ENCODE assay signal across 8 cellular contexts in the genomic region with DNA sequence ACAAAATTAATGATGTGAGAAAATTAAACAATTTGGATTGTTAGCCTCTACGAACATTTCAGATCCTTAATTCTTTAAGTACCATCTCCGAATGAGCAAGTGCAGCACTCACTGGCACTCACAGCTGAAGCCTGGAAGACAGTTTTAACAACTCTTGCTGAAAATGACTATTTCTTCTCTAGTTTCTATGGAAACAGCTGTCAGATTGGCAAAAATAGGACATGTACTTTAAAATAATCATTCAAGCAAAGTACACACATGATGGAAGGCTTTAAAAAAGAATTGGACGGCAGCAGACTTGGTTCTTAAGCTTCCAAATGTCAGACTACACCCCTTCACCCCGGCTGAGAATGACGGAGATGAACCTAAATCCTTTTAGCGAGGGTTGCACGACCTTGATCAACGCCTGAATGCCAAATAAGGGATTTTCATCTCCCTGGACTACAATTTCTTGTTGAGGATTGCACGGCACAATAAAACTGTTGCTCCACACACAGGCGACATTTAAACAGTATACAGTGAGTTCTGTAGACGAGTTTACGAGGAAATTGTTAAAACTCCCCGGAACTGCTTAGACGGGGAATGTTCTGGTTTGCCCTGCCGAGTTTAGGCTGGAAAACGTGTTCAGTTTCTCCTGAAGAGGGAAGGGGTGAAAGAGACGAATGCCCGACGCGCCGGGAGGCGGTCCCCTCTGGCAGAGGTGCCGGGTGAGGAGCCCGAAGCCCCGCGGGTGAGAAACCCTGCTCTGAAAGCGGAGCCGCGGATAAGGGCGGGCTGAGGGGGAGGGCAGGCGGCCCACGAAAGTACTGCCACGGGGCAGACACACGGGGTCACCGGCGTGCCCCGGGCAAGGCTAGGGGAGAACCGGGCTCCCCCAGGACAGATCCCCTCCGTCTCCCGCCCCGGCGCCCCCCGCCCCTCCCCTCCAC. TPM values are rescaled to one million over a fixed set of nuclear protein-coding genes. Genes with fewer than 3 reads are reported as not detected.
DNase-seq lines count a peak whose midpoint lies in the region; ATAC-seq and TF ChIP-seq lines count a peak whose summit lies in the region.

No MANE protein-coding gene starts in this region.

- H3K27ac Mint-ChIP-seq in naive B cell, result peak overlapping the region; percentile 93 to 100 (median 99)

- H3K4me3 Mint-ChIP-seq in naive B cell, result peak overlapping the region; percentile 90 to 98 (median 96)

- peak overlapping the region; percentile 92 for H3K4me3 ChIP-seq in HUES48 (ENCODE audit: low read depth, low read length)

- peak overlapping the region; percentile 83 for H3K9ac ChIP-seq in HUES48 (ENCODE audit: low read depth, low read length)

- ATAC-seq in GM21447 (IDR thresholded peaks at IDR 0.05; ENCODE audit: unreplicated experiment), result peak; percentile 53
- ATAC-seq in naive B cell (ENCODE audit: low read depth in 2 of 2), result peak; percentile 77 to 78

- no peaks in the 10 kb centered on the region for H3K27me3 ChIP-seq in HUES48 (ENCODE audit: control insufficient read depth, insufficient read depth, low read length)

- peaks cover 10% of the 10 kb centered on the region; the same call in 1 of the 2 replicates for H3K4me1 ChIP-seq in HUES48 (ENCODE audit: control insufficient read depth, insufficient read depth, low read length)

- no peaks in the 10 kb centered on the region for H3K36me3 Mint-ChIP-seq in naive B cell

- no peaks in the 10 kb centered on the region for H3K36me3 ChIP-seq in HUES48 (ENCODE audit: control insufficient read depth, insufficient read depth, low read length)

- H3K27me3 Mint-ChIP-seq in naive B cell, result peaks cover 0 to 21% (median 7%) of the 10 kb centered on the region in 3 donors

- in situ Hi-C loops in Caki2 (cut with HindIII; ENCODE audit: low pct_unique_long_range_greater_than_20kb, low sequenced_read_pairs), result no loop called here

- no peaks in the 10 kb centered on the region for H3K9me3 Mint-ChIP-seq in naive B cell

- DNase-seq in Caki2 (ENCODE audit: low read depth) (peak; percentile 43), fibroblast of gingiva (ENCODE audit: low read depth) (peak; percentile 84), naive B cell (peak; percentile 76)
- DNase-seq in activated T-helper 1 cell treated with anti-CD3 and anti-CD28 coated beads, Interleukin-2, amount 50 U/mL, for 16 hours (ENCODE audit: low read depth in 1 of 2, low spot score in 1 of 2), result peak; percentile 53 to 61
- DNase-seq in stimulated activated CD8-positive, alpha-beta memory T cell treated with anti-CD3 and anti-CD28 coated beads, Interleukin-7, amount 100 ng/mL, for 48 hours (ENCODE audit: extremely low read depth in 1 of 2, low read depth in 1 of 2), result peak; percentile 40 to 56

- no peaks in the 10 kb centered on the region for H3K9me3 ChIP-seq in HUES48 (ENCODE audit: control insufficient read depth, insufficient read depth, low read length)

- peak overlapping the region; percentile 88 for H3K27ac ChIP-seq in HUES48 (ENCODE audit: low read depth, low read length)

- H3K4me1 Mint-ChIP-seq in naive B cell, result peaks cover 12 to 32% (median 31%) of the 10 kb centered on the region in 3 donors

TF ChIP-seq in PFSK-1, 5 proteins besides CTCF, POLR2A, EP300 and RAD21:
- no peak; the same call in 1 of the 2 replicates for TF ChIP-seq POLR2AphosphoS5 (IDR thresholded peaks at IDR 0.05; ENCODE audit: low read depth, low read length)
- TF ChIP-seq FOXP2 (optimal IDR thresholded peaks at IDR 0.05; ENCODE audit: borderline replicate concordance, extremely low read depth, extremely low read length, insufficient read depth), result no peak
- TF ChIP-seq TAF1 (IDR thresholded peaks at IDR 0.05; ENCODE audit: borderline replicate concordance, insufficient read depth, low read length), result no peak
- TF ChIP-seq SIN3A (IDR thresholded peaks at IDR 0.05; ENCODE audit: borderline replicate concordance, insufficient read depth, low read length), result 0 out of 2 replicates have a peak, but pooled peaks have one; percentile 13
- TF ChIP-seq, protein P1, sequence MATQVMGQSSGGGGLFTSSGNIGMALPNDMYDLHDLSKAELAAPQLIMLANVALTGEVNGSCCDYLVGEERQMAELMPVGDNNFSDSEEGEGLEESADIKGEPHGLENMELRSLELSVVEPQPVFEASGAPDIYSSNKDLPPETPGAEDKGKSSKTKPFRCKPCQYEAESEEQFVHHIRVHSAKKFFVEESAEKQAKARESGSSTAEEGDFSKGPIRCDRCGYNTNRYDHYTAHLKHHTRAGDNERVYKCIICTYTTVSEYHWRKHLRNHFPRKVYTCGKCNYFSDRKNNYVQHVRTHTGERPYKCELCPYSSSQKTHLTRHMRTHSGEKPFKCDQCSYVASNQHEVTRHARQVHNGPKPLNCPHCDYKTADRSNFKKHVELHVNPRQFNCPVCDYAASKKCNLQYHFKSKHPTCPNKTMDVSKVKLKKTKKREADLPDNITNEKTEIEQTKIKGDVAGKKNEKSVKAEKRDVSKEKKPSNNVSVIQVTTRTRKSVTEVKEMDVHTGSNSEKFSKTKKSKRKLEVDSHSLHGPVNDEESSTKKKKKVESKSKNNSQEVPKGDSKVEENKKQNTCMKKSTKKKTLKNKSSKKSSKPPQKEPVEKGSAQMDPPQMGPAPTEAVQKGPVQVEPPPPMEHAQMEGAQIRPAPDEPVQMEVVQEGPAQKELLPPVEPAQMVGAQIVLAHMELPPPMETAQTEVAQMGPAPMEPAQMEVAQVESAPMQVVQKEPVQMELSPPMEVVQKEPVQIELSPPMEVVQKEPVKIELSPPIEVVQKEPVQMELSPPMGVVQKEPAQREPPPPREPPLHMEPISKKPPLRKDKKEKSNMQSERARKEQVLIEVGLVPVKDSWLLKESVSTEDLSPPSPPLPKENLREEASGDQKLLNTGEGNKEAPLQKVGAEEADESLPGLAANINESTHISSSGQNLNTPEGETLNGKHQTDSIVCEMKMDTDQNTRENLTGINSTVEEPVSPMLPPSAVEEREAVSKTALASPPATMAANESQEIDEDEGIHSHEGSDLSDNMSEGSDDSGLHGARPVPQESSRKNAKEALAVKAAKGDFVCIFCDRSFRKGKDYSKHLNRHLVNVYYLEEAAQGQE (IDR thresholded peaks at IDR 0.05; ENCODE audit: insufficient read depth in 1 of 2, low read depth in 2 of 2, low read length in 2 of 2), result no peak

RNA-seq across cellular contexts. Expression of gene OMA1, which starts 0.7 kb away (rescaled TPM):
- total RNA-seq in Caki2 (2014; rRNA removed; shearing (Covaris generic); ENCODE audit: low replicate concordance), result 20.3 and 93.6 TPM in 2 replicates
- polyA plus RNA-seq in PFSK-1 (2012; ENCODE audit: insufficient read length, low read depth), result 3.5 TPM
- 10 to 100 TPM; 30.9 to 54.7 (median 47.0) TPM for polyA plus RNA-seq in naive B cell (ENCODE audit: low read depth in 6 of 6)

RNA-seq across cellular contexts. Expression of gene TACSTD2, which starts 31.2 kb away (rescaled TPM):
- total RNA-seq in Caki2 (2014; rRNA removed; shearing (Covaris generic); ENCODE audit: low replicate concordance), result not detected in 2 replicates
- not detected for polyA plus RNA-seq in PFSK-1 (2012; ENCODE audit: insufficient read length, low read depth)
- polyA plus RNA-seq in naive B cell (ENCODE audit: low read depth in 6 of 6), result not detected

Comparison
In these comparisons a context has a peak if more than half of its experiments do, and no peak if none do; other contexts are left out.
1. Peak in every context shown above with its lines: DNase-seq, ATAC-seq, H3K4me3 ChIP-seq and H3K27ac ChIP-seq.